Comparison of ENCODE assay signal across 10 cellular contexts in genomic region chr4:84691170-84691691, GRCh38.
DNase-seq lines count a peak whose midpoint lies in the region; ATAC-seq, FAIRE-seq and TF ChIP-seq lines count a peak whose summit lies in the region.
"Had no signal": no experiment of that assay in that cellular context is flagged by ENCODE, and none has a peak within 500 bp of the region (broad histone marks: within the 10 kb centered on the region; RNA-seq: fewer than 3 reads in every experiment).

No MANE protein-coding gene starts in this region.

- H3K27ac ChIP-seq in GM23248 (peak overlapping the region; percentile 66), endothelial cell of umbilical vein (ENCODE audit: insufficient read depth, low read depth, low read length) (peak overlapping the region; percentile 43), stomach (no peak overlapping the region), uterus (no peak overlapping the region)
- H3K27ac ChIP-seq: cardiac muscle cell had no signal

- H3K27me3 ChIP-seq in GM23248 (replicated peaks; ENCODE audit: insufficient read depth): no peaks in the 10 kb centered on the region
- H3K27me3 ChIP-seq in endothelial cell of umbilical vein (ENCODE audit: control insufficient read depth in 2 of 2, insufficient read depth in 2 of 2, low read length in 2 of 2): no peaks in the 10 kb centered on the region
- no peaks in the 10 kb centered on the region for H3K27me3 ChIP-seq in stomach
- H3K27me3 ChIP-seq in uterus: no peaks in the 10 kb centered on the region
- H3K27me3 ChIP-seq: cardiac muscle cell had no signal

- H3K9ac ChIP-seq in GM23248 (peak overlapping the region; percentile 5; the same call in 1 of the 2 replicates), endothelial cell of umbilical vein (replicated peaks; ENCODE audit: extremely low read depth, insufficient read depth, low read length) (no peak overlapping the region)

- dilution Hi-C loops in endothelial cell of umbilical vein (cut with MboI; ENCODE audit: extremely low pct_ligation_motif_present, low sequenced_read_pairs): no loop called here

- H3K36me3 ChIP-seq in GM23248 (ENCODE audit: low read depth): peaks cover 49% of the 10 kb centered on the region
- peaks cover 18 to 40% of the 10 kb centered on the region in 2 experiments for H3K36me3 ChIP-seq in endothelial cell of umbilical vein (ENCODE audit: control insufficient read depth in 2 of 2, extremely low read depth in 1 of 2, insufficient read depth in 2 of 2, low read length in 2 of 2)
- H3K36me3 ChIP-seq in stomach: peaks cover 33 to 100% (median 96%) of the 10 kb centered on the region in 4 donors
- H3K36me3 ChIP-seq in uterus: no peaks in the 10 kb centered on the region

- H3K4me3 ChIP-seq in GM23248: peak overlapping the region; percentile 44
- H3K4me3 ChIP-seq in endothelial cell of umbilical vein (replicated peaks in 1 of 3; ENCODE audit: insufficient read depth in 1 of 3, low read depth in 1 of 3, low read length in 3 of 3): no peak overlapping the region
- no peak overlapping the region for H3K4me3 ChIP-seq in stomach
- H3K4me3 ChIP-seq in uterus: no peak overlapping the region
- H3K4me3 ChIP-seq: cardiac muscle cell had no signal

- no peak for TF ChIP-seq CTCF in endothelial cell of umbilical vein (IDR thresholded peaks at IDR 0.05; ENCODE audit: extremely low read depth in 1 of 2, insufficient read depth in 1 of 2, low read depth in 1 of 2, low read length in 2 of 2)
- TF ChIP-seq CTCF in stomach (IDR thresholded peaks at IDR 0.05): no peak
- TF ChIP-seq CTCF in uterus (IDR thresholded peaks at IDR 0.05): no peak

- H4K20me1 ChIP-seq in GM23248 (ENCODE audit: insufficient read depth) (peaks cover 4% of the 10 kb centered on the region; the same call in 1 of the 2 replicates), endothelial cell of umbilical vein (replicated peaks; ENCODE audit: control insufficient read depth, extremely low read depth, insufficient read depth, low read length) (no peaks in the 10 kb centered on the region)

- no peak overlapping the region for H2AFZ ChIP-seq in GM23248
- H2AFZ ChIP-seq in endothelial cell of umbilical vein (ENCODE audit: low read depth, low read length): no peak overlapping the region

- DNase-seq in GM23248 (peak; percentile 94), OCI-M1 (lab: John Stamatoyannopoulos, UW) (peak; percentile 12), endothelial cell of umbilical vein (ENCODE audit: low read depth, low spot score) (peak; percentile 76), renal cortical epithelial cell (ENCODE audit: low read depth) (peak; percentile 84), stomach (no peak), uterus (no peak)
- DNase-seq in stimulated activated CD4-positive, alpha-beta T cell treated with anti-CD3 and anti-CD28 coated beads, Interleukin-2, amount 100 ng/mL, for 24 hours: no peak
- DNase-seq: right cardiac atrium had no signal

- no peak for TF ChIP-seq EP300 in stomach (IDR thresholded peaks at IDR 0.05)

- no peaks in the 10 kb centered on the region for H3K9me3 ChIP-seq in GM23248 (ENCODE audit: low read depth)
- no peaks in the 10 kb centered on the region for H3K9me3 ChIP-seq in endothelial cell of umbilical vein (replicated peaks; ENCODE audit: control insufficient read depth, insufficient read depth, low read length)
- no peaks in the 10 kb centered on the region for H3K9me3 ChIP-seq in stomach
- no peaks in the 10 kb centered on the region for H3K9me3 ChIP-seq in uterus

- POLR2A ChIA-PET in endothelial cell of umbilical vein (lab: Charles Lee): no interaction called here

- no peak for TF ChIP-seq POLR2A in endothelial cell of umbilical vein (IDR thresholded peaks at IDR 0.05; ENCODE audit: low read depth, low read length)
- TF ChIP-seq POLR2A in stomach (IDR thresholded peaks at IDR 0.05): no peak
- no peak for TF ChIP-seq POLR2A in uterus (IDR thresholded peaks at IDR 0.05)

- H3K4me2 ChIP-seq in GM23248 (ENCODE audit: unreplicated experiment): peak overlapping the region; percentile 78
- peak overlapping the region; percentile 60 for H3K4me2 ChIP-seq in endothelial cell of umbilical vein (ENCODE audit: insufficient read depth, low read length)

- BruUV-seq in endothelial cell of umbilical vein (replicated peaks; lab: Mats Ljungman, UMichigan): no TSS peak

- CTCF ChIA-PET in endothelial cell of umbilical vein (lab: Charles Lee): interaction anchor here (1.0 to 1.9 kb wide), 4 partner anchors 12 to 280 kb away, joined by 3 to 7 read pairs (median 4); no protein-coding TSS in a partner anchor

- H3F3A ChIP-seq in GM23248 (ENCODE audit: insufficient read depth): peaks cover 40% of the 10 kb centered on the region

- in situ Hi-C loops in GM23248 (cut with MboI): no loop called here

- intact Hi-C loops in endothelial cell of umbilical vein (cut with micrococcal nuclease): loop anchor here (2.0 kb wide), 1 partner anchor 276 kb away; the partner anchor contains the start of gene WDFY3
- intact Hi-C loops in stomach (cut with DNase I; ENCODE audit: low total_unique reads): no loop called here
- intact Hi-C loops in uterus (cut with DNase I; ENCODE audit: low total_unique reads): no loop called here

- H3K4me1 ChIP-seq in GM23248 (ENCODE audit: insufficient read depth): peaks cover 23% of the 10 kb centered on the region
- peaks cover 34% of the 10 kb centered on the region for H3K4me1 ChIP-seq in endothelial cell of umbilical vein (ENCODE audit: control insufficient read depth, extremely low read depth, insufficient read depth, low read length)
- H3K4me1 ChIP-seq in stomach: peaks cover 0 to 15% (median 0%) of the 10 kb centered on the region in 4 donors
- no peaks in the 10 kb centered on the region for H3K4me1 ChIP-seq in uterus

- ATAC-seq in HG02938 (IDR thresholded peaks at IDR 0.05; ENCODE audit: unreplicated experiment): no peak

- peak; percentile 88 for FAIRE-seq in endothelial cell of umbilical vein (lab: Jason Lieb, UNC)

- H3K9me1 ChIP-seq in endothelial cell of umbilical vein (replicated peaks; ENCODE audit: control insufficient read depth, extremely low read depth, insufficient read depth, low read length): no peaks in the 10 kb centered on the region

- WGBS in GM23248 (ENCODE audit: low coverage in 1 of 2, low lambda C conversion rate in 2 of 2, missing lambda C conversion rate in 2 of 2), 2 experiments: 0% methylated on average over 1 of the region's 1 CpG
- WGBS in stomach, 5 donors: 57 to 84% (median 73%) methylated on average over 1 of the region's 1 CpG

- no peaks in the 10 kb centered on the region for H3K9me2 ChIP-seq in GM23248 (ENCODE audit: insufficient read depth)

- H3K79me2 ChIP-seq in GM23248 (ENCODE audit: insufficient read depth) (no peaks in the 10 kb centered on the region), endothelial cell of umbilical vein (ENCODE audit: control insufficient read depth, insufficient read depth, low read length) (no peaks in the 10 kb centered on the region)

TF ChIP-seq in endothelial cell of umbilical vein, 7 proteins besides CTCF, POLR2A, EP300 and RAD21:
- peak; percentile 62 for TF ChIP-seq JUN (IDR thresholded peaks at IDR 0.05; ENCODE audit: borderline replicate concordance, insufficient read depth, insufficient read length, low read depth)
- TF ChIP-seq EZH2 (IDR thresholded peaks at IDR 0.05; ENCODE audit: borderline replicate concordance, low read depth, low read length, severe bottlenecking): no peak
- no peak for TF ChIP-seq MAX (IDR thresholded peaks at IDR 0.05; ENCODE audit: insufficient read depth, insufficient read length)
- TF ChIP-seq GATA2 (IDR thresholded peaks at IDR 0.05; ENCODE audit: insufficient read depth, insufficient read length, low read depth, low read length): no peak
- TF ChIP-seq POLR2AphosphoS5 (IDR thresholded peaks at IDR 0.05; ENCODE audit: insufficient read depth, low read depth, low read length): peak; percentile 53
- peak; percentile 96 for TF ChIP-seq FOS (IDR thresholded peaks at IDR 0.05; ENCODE audit: borderline replicate concordance, insufficient read depth, low read length)

Comparison
In these comparisons a context has a peak if more than half of its experiments do, and no peak if none do; other contexts are left out.
1. DNase-seq: peak in GM23248 (single experiment), OCI-M1 (single experiment), endothelial cell of umbilical vein (single experiment) and renal cortical epithelial cell (single experiment); none in stomach (single experiment), stimulated activated CD4-positive, alpha-beta T cell treated with anti-CD3 and anti-CD28 coated beads, Interleukin-2, amount 100 ng/mL, for 24 hours (0 of 2) and uterus (0 of 2).
2. H3K27ac ChIP-seq: peak in GM23248 (single experiment) and endothelial cell of umbilical vein (single experiment); none in stomach (0 of 5) and uterus (0 of 2).